13 cellular contexts compared by ENCODE assay signal in the genomic region with DNA sequence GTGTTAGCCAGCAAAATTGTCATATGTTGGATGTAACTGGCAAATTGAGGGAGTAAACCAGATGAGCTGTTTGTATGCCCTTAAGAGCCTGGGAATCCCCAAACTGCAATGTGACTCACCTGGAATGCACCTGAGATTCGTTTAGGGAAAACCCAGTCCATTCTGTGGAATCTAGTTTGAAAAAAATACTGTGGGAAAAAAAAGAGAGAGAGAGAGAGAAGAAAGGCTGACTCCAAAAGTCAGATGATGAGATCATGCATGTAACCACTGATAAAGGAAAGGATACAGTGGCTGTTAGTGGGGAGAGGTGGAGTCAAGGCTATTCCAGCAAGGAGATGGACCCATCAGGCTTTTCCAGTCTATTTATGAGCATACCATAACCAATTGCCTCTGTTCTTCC. TPM values are rescaled to one million over a fixed set of nuclear protein-coding genes. Genes with fewer than 3 reads are reported as not detected.
A peak's percentile ranks its signal among the peaks of the same experiment; 100 is the strongest.
DNase-seq lines count a peak whose midpoint lies in the region; ATAC-seq, FAIRE-seq and TF ChIP-seq lines count a peak whose summit lies in the region.
"Had no signal": no experiment of that assay in that cellular context is flagged by ENCODE, and none has a peak within 500 bp of the region (broad histone marks: within the 10 kb centered on the region; RNA-seq: fewer than 3 reads in every experiment).

No MANE protein-coding gene starts in this region.

- intact Hi-C loops in mucosa of descending colon (cut with DNase I, micrococcal nuclease), result no loop called here
- intact Hi-C loops in cardiac septum (cut with DNase I), result no loop called here

- peaks cover 53% of the 10 kb centered on the region for H3K4me1 ChIP-seq in BLaER1
- no peaks in the 10 kb centered on the region for H3K4me1 ChIP-seq in mucosa of descending colon (ENCODE audit: low read depth)
- H3K4me1 ChIP-seq: left ventricle myocardium inferior, parathyroid adenoma, upper lobe of right lung had no signal

- POLR2A ChIA-PET in WTC11 (lab: Charles Lee), result no interaction called here

- H3K9ac ChIP-seq in BLaER1, result peak overlapping the region; percentile 46; the same call in 1 of the 2 replicates
- H3K9ac ChIP-seq: parathyroid adenoma had no signal

- H3K9me3 ChIP-seq in BLaER1 (peaks cover 11% of the 10 kb centered on the region; the same call in 1 of the 2 replicates), mucosa of descending colon (no peaks in the 10 kb centered on the region)
- H3K9me3 ChIP-seq: left ventricle myocardium inferior, upper lobe of right lung had no signal

- H3K36me3 ChIP-seq in BLaER1, result 0 out of 2 replicates have a peak, but pooled peaks cover 5% of the 10 kb centered on the region
- no peaks in the 10 kb centered on the region for H3K36me3 ChIP-seq in mucosa of descending colon (ENCODE audit: low read depth)
- H3K36me3 ChIP-seq: left ventricle myocardium inferior, upper lobe of right lung had no signal

- DNase-seq in WTC11 (ENCODE audit: low spot score), result no peak
- DNase-seq in glutamatergic neuron, result no peak
- DNase-seq in HTR-8/SVneo (ENCODE audit: insufficient read length, low spot score), result no peak
- DNase-seq in mucosa of descending colon, result no peak
- DNase-seq in amniotic stem cell (lab: John Stamatoyannopoulos, UW), result no peak
- DNase-seq in cardiac septum (ENCODE audit: low spot score), result no peak
- DNase-seq: left ventricle myocardium inferior, NCI-H526 treated with DMSO at 0.1 percent for 48 hours, T-helper 9 cell, upper lobe of right lung had no signal

- peak overlapping the region; percentile 87 for H3K4me2 ChIP-seq in BLaER1

- TF ChIP-seq CTCF in WTC11 (IDR thresholded peaks at IDR 0.05) (no peak), glutamatergic neuron (IDR thresholded peaks at IDR 0.05; ENCODE audit: partially characterized antibody, unreplicated experiment) (no peak), mucosa of descending colon (IDR thresholded peaks at IDR 0.05) (no peak)

- ATAC-seq in GM21717 (IDR thresholded peaks at IDR 0.05; ENCODE audit: unreplicated experiment) (peak; percentile 18), WTC11 (no peak), mucosa of descending colon (no peak)
- ATAC-seq: upper lobe of right lung had no signal

- FAIRE-seq in HTR-8/SVneo (lab: Jason Lieb, UNC), result no peak

- peak overlapping the region; percentile 37 for H3K27ac Mint-ChIP-seq in WTC11
- peak overlapping the region; percentile 44 for H3K27ac Mint-ChIP-seq in glutamatergic neuron (ENCODE audit: unreplicated experiment)

- H3K36me3 Mint-ChIP-seq in WTC11, result no peaks in the 10 kb centered on the region
- H3K36me3 Mint-ChIP-seq in glutamatergic neuron (ENCODE audit: unreplicated experiment), result no peaks in the 10 kb centered on the region

- H3K4me3 Mint-ChIP-seq in WTC11 (no peak overlapping the region), glutamatergic neuron (ENCODE audit: unreplicated experiment) (no peak overlapping the region)

- 0 out of 2 replicates have a peak overlapping the region, but pooled peaks have one; percentile 35 for H3K4me3 ChIP-seq in BLaER1
- H3K4me3 ChIP-seq in mucosa of descending colon, result no peak overlapping the region
- H3K4me3 ChIP-seq: left ventricle myocardium inferior, upper lobe of right lung had no signal

- H3K9me3 Mint-ChIP-seq in WTC11 (no peaks in the 10 kb centered on the region), glutamatergic neuron (ENCODE audit: unreplicated experiment) (no peaks in the 10 kb centered on the region)

- H3K27ac ChIP-seq in BLaER1, result peak overlapping the region; percentile 74
- H3K27ac ChIP-seq: left ventricle myocardium inferior, parathyroid adenoma, upper lobe of right lung had no signal

- H3K27me3 Mint-ChIP-seq in WTC11 (ENCODE audit: low read depth) (no peaks in the 10 kb centered on the region), glutamatergic neuron (ENCODE audit: unreplicated experiment) (no peaks in the 10 kb centered on the region)

- H4K20me1 ChIP-seq in BLaER1, result no peaks in the 10 kb centered on the region

- CTCF ChIA-PET in WTC11 (lab: Charles Lee), result no interaction called here

- peaks cover 35% of the 10 kb centered on the region for H3K4me1 Mint-ChIP-seq in WTC11
- H3K4me1 Mint-ChIP-seq in glutamatergic neuron (ENCODE audit: low read depth, unreplicated experiment), result peaks cover 10% of the 10 kb centered on the region

- no peaks in the 10 kb centered on the region for H3K27me3 ChIP-seq in BLaER1
- H3K27me3 ChIP-seq: upper lobe of right lung had no signal

TF ChIP-seq in WTC11, 78 proteins besides CTCF, POLR2A, EP300 and RAD21:
- no peak for TF ChIP-seq KAT7 (CRISPR knock-in tag; IDR thresholded peaks at IDR 0.05; ENCODE audit: borderline replicate concordance)
TF ChIP-seq in WTC11: peak in this region for 0.

RNA-seq across cellular contexts. Expression of a gene that starts 48.5 kb away (rescaled TPM):
- total RNA-seq in WTC11 (2021) (16.2 to 18.4 TPM (median 18.0 TPM) in 3 replicates), glutamatergic neuron (ENCODE audit: unreplicated experiment) (5.0 TPM), mucosa of descending colon (1 to 10 TPM in 2 of 3 donors, under 1 TPM in 1; 0.46 to 2.7 (median 1.3) TPM), cardiac septum (1.0 TPM)
